In the genomic region with DNA sequence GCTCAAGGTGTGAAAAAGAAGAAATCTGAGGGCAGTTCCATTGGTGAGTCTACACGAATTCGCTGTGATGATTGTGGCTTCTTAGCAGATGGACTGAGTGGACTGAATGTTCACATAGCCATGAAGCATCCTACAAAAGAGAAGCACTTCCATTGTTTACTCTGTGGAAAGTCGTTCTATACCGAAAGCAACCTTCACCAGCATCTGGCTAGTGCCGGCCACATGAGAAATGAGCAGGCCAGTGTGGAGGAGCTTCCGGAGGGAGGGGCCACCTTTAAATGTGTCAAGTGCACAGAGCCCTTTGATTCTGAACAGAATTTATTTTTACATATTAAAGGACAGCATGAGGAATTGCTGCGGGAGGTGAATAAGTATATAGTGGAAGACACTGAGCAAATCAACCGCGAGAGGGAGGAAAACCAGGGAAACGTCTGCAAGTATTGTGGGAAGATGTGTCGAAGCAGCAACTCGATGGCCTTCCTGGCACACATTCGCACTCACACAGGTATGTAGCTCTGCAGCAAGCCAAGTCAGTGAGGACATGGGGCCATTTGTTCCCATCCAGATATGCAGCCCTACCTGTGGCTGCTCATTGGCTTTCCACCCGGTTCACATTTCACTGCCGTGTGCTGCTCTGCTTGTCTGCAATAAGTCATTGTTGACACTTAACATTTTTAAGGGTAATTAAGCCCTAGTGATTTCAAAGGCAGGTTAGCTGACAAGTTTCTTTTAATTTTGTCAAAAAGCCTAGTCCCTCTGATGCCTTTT, we compare ENCODE assay signal across 1 cellular context.
TF ChIP-seq lines count a peak whose summit lies in the region.

No MANE protein-coding gene starts in this region.

TF ChIP-seq in IMR-90, 13 proteins besides CTCF, POLR2A, EP300 and RAD21 (continued from another document):
- TF ChIP-seq, protein P1, sequence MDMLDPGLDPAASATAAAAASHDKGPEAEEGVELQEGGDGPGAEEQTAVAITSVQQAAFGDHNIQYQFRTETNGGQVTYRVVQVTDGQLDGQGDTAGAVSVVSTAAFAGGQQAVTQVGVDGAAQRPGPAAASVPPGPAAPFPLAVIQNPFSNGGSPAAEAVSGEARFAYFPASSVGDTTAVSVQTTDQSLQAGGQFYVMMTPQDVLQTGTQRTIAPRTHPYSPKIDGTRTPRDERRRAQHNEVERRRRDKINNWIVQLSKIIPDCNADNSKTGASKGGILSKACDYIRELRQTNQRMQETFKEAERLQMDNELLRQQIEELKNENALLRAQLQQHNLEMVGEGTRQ (IDR thresholded peaks at IDR 0.05; ENCODE audit: low read depth, low read length): no peak
- TF ChIP-seq MAZ (IDR thresholded peaks at IDR 0.05; ENCODE audit: borderline replicate concordance, low read depth, low read length): no peak
- TF ChIP-seq NFE2L2 (IDR thresholded peaks at IDR 0.05; ENCODE audit: low read depth, low read length): no peak
- no peak for TF ChIP-seq FOS (IDR thresholded peaks at IDR 0.05; ENCODE audit: low read depth, low read length)
- no peak for TF ChIP-seq MAFK (IDR thresholded peaks at IDR 0.05; ENCODE audit: low read depth, low read length)
